ENCODE assay signal across 31 cellular contexts in the genomic region with DNA sequence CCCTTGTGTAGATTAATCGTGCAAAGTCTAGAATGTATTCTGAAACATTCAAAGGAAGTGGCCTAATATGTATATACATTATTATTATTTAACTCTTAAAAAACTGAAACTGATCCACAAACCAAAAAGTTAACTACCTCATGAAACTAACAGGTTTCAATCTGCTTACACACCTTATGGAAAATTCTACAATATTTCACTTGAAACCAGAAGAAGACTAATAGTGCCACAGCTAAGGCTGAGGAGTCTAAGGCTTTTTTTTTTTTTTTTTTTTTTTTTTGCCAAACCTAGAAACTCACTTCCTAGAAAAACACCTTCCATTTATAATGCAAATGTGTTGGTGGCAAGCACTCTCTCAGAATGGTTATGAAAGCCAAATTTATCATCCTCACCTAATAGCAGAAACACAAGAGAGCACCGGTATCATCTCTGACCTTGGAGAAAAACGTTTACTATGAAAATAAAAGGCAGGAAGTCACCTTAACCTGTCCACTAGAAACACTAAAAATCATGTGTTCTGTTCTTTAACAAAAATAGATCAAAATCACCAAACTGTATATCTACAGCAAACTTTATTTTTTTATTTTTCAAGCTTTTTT.
"Had no signal": no experiment of that assay in that cellular context is flagged by ENCODE, and none has a peak within 500 bp of the region (broad histone marks: within the 10 kb centered on the region; RNA-seq: fewer than 3 reads in every experiment).

No MANE protein-coding gene starts in this region.

- H3K4me2 ChIP-seq: PC-9 had no signal

- ATAC-seq: Panc1, Right ventricle myocardium inferior, SK-N-SH treated with all-trans-retinoic acid at 6 μM for 48 hours, T-cell had no signal

- H3K36me3 ChIP-seq: SJCRH30 had no signal

- H3K4me3 ChIP-seq: PC-9, SJCRH30, SK-N-MC had no signal

- H3K27ac ChIP-seq: PC-9, RWPE1, SJCRH30, SK-N-MC had no signal

- H3K4me1 ChIP-seq: SJCRH30 had no signal

- H2AFZ ChIP-seq: PC-9 had no signal

- H3K27me3 ChIP-seq: SJCRH30 had no signal

- DNase-seq: NCI-H1048, NCI-H1092 treated with DMSO at 0.1 percent for 48 hours, NCI-H1105 treated with DMSO at 0.1 percent for 48 hours, NCI-H1417, NCI-H1436, NCI-H146, NCI-H1694, NCI-H187, NCI-H1930, NCI-H2029 treated with DMSO at 0.1 percent for 48 hours, NCI-H2081 treated with DMSO at 0.1 percent for 48 hours, NCI-H2107, NCI-H2171, NCI-H226, NCI-H446 treated with DMSO at 0.1 percent for 48 hours, NCI-H510A, NCI-H524, NCI-H526, NCI-H69, NCI-H748 treated with DMSO at 0.1 percent for 48 hours, PC-9, SHP77, SIG-M5, SJCRH30, T-cell had no signal

- H3K9me3 ChIP-seq: SJCRH30 had no signal

- FAIRE-seq: RCC 7860 had no signal
